ENCODE assay signal across 27 cellular contexts in the genomic region with DNA sequence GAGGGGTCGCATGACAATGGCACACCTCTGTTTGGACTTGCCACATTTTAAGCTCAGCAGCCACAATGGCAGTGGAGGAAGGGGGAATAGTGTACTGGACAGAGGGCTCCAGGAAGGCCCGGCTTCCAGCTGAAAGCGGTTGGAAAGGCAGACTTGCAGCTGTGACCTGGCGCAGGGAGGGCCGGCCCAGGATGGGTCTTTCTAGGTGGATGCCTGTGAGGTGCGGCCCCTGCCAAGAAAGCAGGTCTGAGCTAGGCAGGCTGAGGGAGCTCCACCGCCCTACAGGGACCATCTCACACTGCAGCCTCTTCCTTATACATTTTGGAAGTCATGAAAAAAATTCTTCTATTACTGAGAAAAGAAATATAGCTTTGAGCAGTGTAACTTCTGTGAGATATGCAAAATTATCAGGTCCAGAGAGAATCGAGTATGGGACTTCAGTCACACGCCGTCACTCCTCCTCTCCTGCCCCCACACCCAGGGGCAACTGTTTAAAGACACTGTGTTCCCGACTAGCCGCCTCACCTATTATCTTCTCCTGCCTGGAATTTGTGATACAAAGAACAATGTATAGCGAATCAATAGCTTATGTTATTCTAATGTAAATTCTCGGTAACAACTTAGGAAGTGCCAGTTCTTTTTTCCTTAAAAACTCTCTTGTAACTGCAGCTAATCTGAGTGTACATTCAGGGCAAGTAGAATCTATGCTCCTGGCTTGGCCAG.
"Had no signal": no experiment of that assay in that cellular context is flagged by ENCODE, and none has a peak within 500 bp of the region (broad histone marks: within the 10 kb centered on the region; RNA-seq: fewer than 3 reads in every experiment).

No MANE protein-coding gene starts in this region.

- DNase-seq: activated B cell treated with CpG ODN at 0.5 μM for 24 hours; activated CD8-positive, alpha-beta memory T cell treated with anti-CD3 and anti-CD28 coated beads, Interleukin-2, amount 10 ng/mL, durations not matched to agents 7 days and 5 days; activated CD8-positive, alpha-beta T cell treated with anti-CD3 and anti-CD28 coated beads, Interleukin-2, amount 10 ng/mL, durations not matched to agents 7 days and 5 days; activated naive CD4-positive, alpha-beta T cell; activated T-cell treated with anti-CD3 and anti-CD28 coated beads, Interleukin-2, amount 50 U/mL, for 48 hours; colonic mucosa; effector memory CD4-positive, alpha-beta T cell; erythroblast; immature natural killer cell; kidney; left colon; midbrain; naive thymus-derived CD8-positive, alpha-beta T cell; stimulated activated CD4-positive, alpha-beta T cell treated with anti-CD3 and anti-CD28 coated beads, Interleukin-15, amount 100 ng/mL, for 24 hours; stimulated activated CD4-positive, alpha-beta T cell treated with anti-CD3 and anti-CD28 coated beads, Interleukin-2, amount 100 ng/mL, for 24 hours; stimulated activated naive CD4-positive, alpha-beta T cell; T-helper 2 cell had no signal

- H3K4me3 Mint-ChIP-seq: activated B cell treated with CpG ODN at 0.5 μM for 24 hours; activated CD8-positive, alpha-beta memory T cell treated with anti-CD3 and anti-CD28 coated beads, Interleukin-2, amount 10 ng/mL, durations not matched to agents 7 days and 5 days; activated CD8-positive, alpha-beta T cell treated with anti-CD3 and anti-CD28 coated beads, Interleukin-2, amount 10 ng/mL, durations not matched to agents 7 days and 5 days; immature natural killer cell; naive thymus-derived CD8-positive, alpha-beta T cell had no signal

- H3K27ac ChIP-seq: breast epithelium, colonic mucosa, gastroesophageal sphincter, hepatocyte, neutrophil, parathyroid adenoma, right atrium auricular region, tibial nerve had no signal

- H3K4me1 ChIP-seq: breast epithelium, colonic mucosa, gastroesophageal sphincter, parathyroid adenoma, right atrium auricular region, tibial nerve had no signal

- H3K79me2 ChIP-seq: hepatocyte, parathyroid adenoma had no signal

- H3K9me3 ChIP-seq: colonic mucosa, neutrophil, right atrium auricular region had no signal

- H3K27ac Mint-ChIP-seq: activated B cell treated with CpG ODN at 0.5 μM for 24 hours; activated CD8-positive, alpha-beta memory T cell treated with anti-CD3 and anti-CD28 coated beads, Interleukin-2, amount 10 ng/mL, durations not matched to agents 7 days and 5 days; activated CD8-positive, alpha-beta T cell treated with anti-CD3 and anti-CD28 coated beads, Interleukin-2, amount 10 ng/mL, durations not matched to agents 7 days and 5 days; activated naive CD4-positive, alpha-beta T cell treated with anti-CD3 and anti-CD28 coated beads, Interleukin-2, amount 50 U/mL, for 72 hours; activated T-helper 2 cell treated with anti-CD3 and anti-CD28 coated beads, Interferon-gamma antibody, Interleukin-2, Interleukin-4, amounts not matched to agents 10 μg/mL and 5 μg/mL and 100 μg/mL, durations not matched to agents 14 hours and 24 hours and 36 hours; immature natural killer cell; naive thymus-derived CD8-positive, alpha-beta T cell had no signal

- H3K4me2 ChIP-seq: hepatocyte had no signal

- H2AFZ ChIP-seq: hepatocyte, parathyroid adenoma had no signal

- ATAC-seq: activated CD8-positive, alpha-beta memory T cell treated with anti-CD3 and anti-CD28 coated beads, Interleukin-2, amount 10 ng/mL, durations not matched to agents 7 days and 5 days; activated CD8-positive, alpha-beta T cell treated with anti-CD3 and anti-CD28 coated beads, Interleukin-2, amount 10 ng/mL, durations not matched to agents 7 days and 5 days; activated naive CD4-positive, alpha-beta T cell treated with anti-CD3 and anti-CD28 coated beads, Interleukin-2, amount 50 U/mL, for 72 hours; gastroesophageal sphincter; left colon; naive thymus-derived CD8-positive, alpha-beta T cell had no signal

- H3K27me3 Mint-ChIP-seq: activated B cell treated with CpG ODN at 0.5 μM for 24 hours; activated CD8-positive, alpha-beta memory T cell treated with anti-CD3 and anti-CD28 coated beads, Interleukin-2, amount 10 ng/mL, durations not matched to agents 7 days and 5 days had no signal

- H3K4me1 Mint-ChIP-seq: activated B cell treated with CpG ODN at 0.5 μM for 24 hours; activated CD8-positive, alpha-beta memory T cell treated with anti-CD3 and anti-CD28 coated beads, Interleukin-2, amount 10 ng/mL, durations not matched to agents 7 days and 5 days; immature natural killer cell had no signal

- H3K36me3 ChIP-seq: breast epithelium, colonic mucosa, gastroesophageal sphincter, neutrophil, right atrium auricular region, tibial nerve had no signal

- H3K4me3 ChIP-seq: breast epithelium, colonic mucosa, dorsolateral prefrontal cortex, gastroesophageal sphincter, hepatocyte, right atrium auricular region, tibial nerve had no signal

- H3K27me3 ChIP-seq: breast epithelium, colonic mucosa, dorsolateral prefrontal cortex, gastroesophageal sphincter, hepatocyte, neutrophil, right atrium auricular region, tibial nerve had no signal
